Comparison of ENCODE assay signal across 26 cellular contexts in the genomic region with DNA sequence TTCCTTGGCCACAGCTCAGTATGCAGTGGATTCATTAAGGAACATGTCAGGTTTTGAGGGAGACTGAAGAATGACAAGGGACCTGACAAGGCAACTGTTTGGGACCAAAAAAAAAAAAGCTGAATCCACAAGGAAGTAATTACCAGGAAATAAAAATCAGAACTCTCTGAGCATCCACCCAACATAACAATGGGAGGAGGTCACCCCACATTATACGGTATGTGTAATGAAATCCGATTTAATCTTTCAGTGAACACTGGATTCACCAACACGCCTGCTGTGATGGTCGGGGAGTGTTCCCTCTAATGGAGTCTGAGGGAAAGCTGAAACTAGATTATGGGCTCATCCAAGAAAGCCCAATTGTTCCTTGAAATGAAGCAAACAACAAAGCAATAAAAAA.
DNase-seq lines count a peak whose midpoint lies in the region; ATAC-seq and TF ChIP-seq lines count a peak whose summit lies in the region.
"Had no signal": no experiment of that assay in that cellular context is flagged by ENCODE, and none has a peak within 500 bp of the region (broad histone marks: within the 10 kb centered on the region; RNA-seq: fewer than 3 reads in every experiment).

No MANE protein-coding gene starts in this region.

- H3K27ac ChIP-seq in A673 (ENCODE audit: low read depth, low read length, poor library complexity, severe bottlenecking) = no peak overlapping the region
- no peak overlapping the region for H3K27ac ChIP-seq in GM23338 (ENCODE audit: low read depth)
- H3K27ac ChIP-seq: KMS-11 had no signal

- peaks cover 12% of the 10 kb centered on the region for H3K9me2 ChIP-seq in GM23338 (ENCODE audit: insufficient read depth)
- H3K9me2 ChIP-seq: SK-N-SH had no signal

- no peak overlapping the region for H3K4me3 Mint-ChIP-seq in GM23338
- H3K4me3 Mint-ChIP-seq in glutamatergic neuron (ENCODE audit: unreplicated experiment) = no peak overlapping the region
- H3K4me3 Mint-ChIP-seq: T-helper 1 cell treated with Interleukin-12 subunit alpha and Interleukin-12 subunit beta and Interleukin-4 antibody, amounts not matched to agents 30 μg/mL and 1 μg/mL, for 36 hours had no signal

- no peaks in the 10 kb centered on the region for H3K36me3 ChIP-seq in A673 (ENCODE audit: insufficient read depth, low read length, poor library complexity, severe bottlenecking)
- no peaks in the 10 kb centered on the region for H3K36me3 ChIP-seq in GM23338 (ENCODE audit: insufficient read depth)

- DNase-seq in A673 (ENCODE audit: low spot score) (peak; percentile 33), GM23338 (ENCODE audit: low spot score) (no peak), NCI-H2227 treated with DMSO at 0.1 percent for 48 hours (lab: John Stamatoyannopoulos, UW) (peak; percentile 32), kidney tubule cell (ENCODE audit: low spot score) (peak; percentile 31), HuH-7.5 (ENCODE audit: low spot score) (no peak), glutamatergic neuron (no peak), NCI-H1105 (lab: John Stamatoyannopoulos, UW) (no peak)
- DNase-seq: 8988T; Calu3; GDM1; IMR-90; MM.1S; NCI-H1048; NCI-H146; NCI-H1930; NCI-H345; NCI-H510A treated with DMSO at 0.1 percent for 48 hours; NCI-H82; NK-92 treated with Interleukin-12 subunit alpha and Interleukin-12 subunit beta, amount 100 ng/mL, for 24 hours; PC-3; SK-N-SH; SW 1271 had no signal

- 0 out of 2 replicates have a peak overlapping the region, but pooled peaks have one; percentile 1 for H2AFZ ChIP-seq in GM23338

- no peaks in the 10 kb centered on the region for H3K9me3 ChIP-seq in A673 (ENCODE audit: low read depth, low read length, poor library complexity, severe bottlenecking)
- H3K9me3 ChIP-seq: SK-N-SH had no signal

- no peak overlapping the region for H3K4me2 ChIP-seq in GM23338
- H3K4me2 ChIP-seq: KMS-11, SK-N-SH had no signal

- H3K27me3 ChIP-seq in A673 (replicated peaks; ENCODE audit: insufficient read depth, low read depth, low read length, poor library complexity) (no peaks in the 10 kb centered on the region), GM23338 (ENCODE audit: insufficient read depth) (no peaks in the 10 kb centered on the region)

- ATAC-seq in GM23338 (no peak), HG03342 (IDR thresholded peaks at IDR 0.05; ENCODE audit: unreplicated experiment) (no peak)
- ATAC-seq: GM12878, PC-3 had no signal

- H3K36me3 Mint-ChIP-seq in GM23338 (ENCODE audit: low read depth) (no peaks in the 10 kb centered on the region; the same call in 2 of the 3 replicates), glutamatergic neuron (ENCODE audit: unreplicated experiment) (peaks cover under 1% of the 10 kb centered on the region)

- H3K27ac Mint-ChIP-seq in GM23338 (no peak overlapping the region), glutamatergic neuron (ENCODE audit: unreplicated experiment) (no peak overlapping the region)
- H3K27ac Mint-ChIP-seq: T-helper 1 cell treated with Interleukin-12 subunit alpha and Interleukin-12 subunit beta and Interleukin-4 antibody, amounts not matched to agents 30 μg/mL and 1 μg/mL, for 36 hours had no signal

- POLR2A ChIA-PET in A673 (lab: Charles Lee; ENCODE audit: low non-redundant PET) = no interaction called here

- no peaks in the 10 kb centered on the region for H3K4me1 ChIP-seq in A673 (ENCODE audit: insufficient read depth, low read length, poor library complexity, severe bottlenecking)
- H3K4me1 ChIP-seq in GM23338 (ENCODE audit: insufficient read depth) = no peaks in the 10 kb centered on the region

- H3K4me1 Mint-ChIP-seq in GM23338 (no peaks in the 10 kb centered on the region), glutamatergic neuron (ENCODE audit: low read depth, unreplicated experiment) (no peaks in the 10 kb centered on the region)

- no TSS peak for BruUV-seq in A673 (replicated peaks; lab: Mats Ljungman, UMichigan)

- H4K20me1 ChIP-seq in GM23338 (replicated peaks; ENCODE audit: insufficient read depth) = no peaks in the 10 kb centered on the region

- no peak for TF ChIP-seq CTCF in A673 (conservative IDR thresholded peaks at IDR 0.05; ENCODE audit: low read depth, low read length)
- no peak for TF ChIP-seq CTCF in GM23338 (conservative IDR thresholded peaks at IDR 0.05; ENCODE audit: low read depth in 2 of 2)
- no peak for TF ChIP-seq CTCF in glutamatergic neuron (IDR thresholded peaks at IDR 0.05; ENCODE audit: partially characterized antibody, unreplicated experiment)

- H3K79me2 ChIP-seq in GM23338 (replicated peaks; ENCODE audit: insufficient read depth) = no peaks in the 10 kb centered on the region

- H3K4me3 ChIP-seq in A673 (ENCODE audit: low read depth, low read length, poor library complexity, severe bottlenecking) (no peak overlapping the region), GM23338 (no peak overlapping the region)
- H3K4me3 ChIP-seq: GM12878 had no signal

- H3K9me3 Mint-ChIP-seq in GM23338 (peaks cover 7% of the 10 kb centered on the region; the same call in 2 of the 3 replicates), glutamatergic neuron (ENCODE audit: unreplicated experiment) (no peaks in the 10 kb centered on the region)
- H3K9me3 Mint-ChIP-seq: T-helper 1 cell treated with Interleukin-12 subunit alpha and Interleukin-12 subunit beta and Interleukin-4 antibody, amounts not matched to agents 30 μg/mL and 1 μg/mL, for 36 hours had no signal

- CTCF ChIA-PET in A673 (lab: Charles Lee) = no interaction called here

- no peaks in the 10 kb centered on the region for H3F3A ChIP-seq in GM23338 (replicated peaks; ENCODE audit: low read depth)

- intact Hi-C loops in A673 (cut with micrococcal nuclease; ENCODE audit: unreplicated experiment) = no loop called here

- H3K27me3 Mint-ChIP-seq in GM23338 (ENCODE audit: insufficient read depth, low read depth, poor library complexity) (no peaks in the 10 kb centered on the region), glutamatergic neuron (ENCODE audit: unreplicated experiment) (no peaks in the 10 kb centered on the region)

TF ChIP-seq in GM23338, 12 proteins besides CTCF, POLR2A, EP300 and RAD21:
- TF ChIP-seq EZH2phosphoT487 (IDR thresholded peaks at IDR 0.05; ENCODE audit: unreplicated experiment) (no peak), JUNB (IDR thresholded peaks at IDR 0.05; ENCODE audit: unreplicated experiment) (no peak)

Comparison
In these comparisons a context has a peak if more than half of its experiments do, and no peak if none do; other contexts are left out.
1. DNase-seq: peak in A673 (single experiment), NCI-H2227 treated with DMSO at 0.1 percent for 48 hours (single experiment) and kidney tubule cell (single experiment); none in GM23338 (single experiment), HuH-7.5 (single experiment), glutamatergic neuron (single experiment) and NCI-H1105 (single experiment).